ENCODE assay signal across 2 cellular contexts in the genomic region with DNA sequence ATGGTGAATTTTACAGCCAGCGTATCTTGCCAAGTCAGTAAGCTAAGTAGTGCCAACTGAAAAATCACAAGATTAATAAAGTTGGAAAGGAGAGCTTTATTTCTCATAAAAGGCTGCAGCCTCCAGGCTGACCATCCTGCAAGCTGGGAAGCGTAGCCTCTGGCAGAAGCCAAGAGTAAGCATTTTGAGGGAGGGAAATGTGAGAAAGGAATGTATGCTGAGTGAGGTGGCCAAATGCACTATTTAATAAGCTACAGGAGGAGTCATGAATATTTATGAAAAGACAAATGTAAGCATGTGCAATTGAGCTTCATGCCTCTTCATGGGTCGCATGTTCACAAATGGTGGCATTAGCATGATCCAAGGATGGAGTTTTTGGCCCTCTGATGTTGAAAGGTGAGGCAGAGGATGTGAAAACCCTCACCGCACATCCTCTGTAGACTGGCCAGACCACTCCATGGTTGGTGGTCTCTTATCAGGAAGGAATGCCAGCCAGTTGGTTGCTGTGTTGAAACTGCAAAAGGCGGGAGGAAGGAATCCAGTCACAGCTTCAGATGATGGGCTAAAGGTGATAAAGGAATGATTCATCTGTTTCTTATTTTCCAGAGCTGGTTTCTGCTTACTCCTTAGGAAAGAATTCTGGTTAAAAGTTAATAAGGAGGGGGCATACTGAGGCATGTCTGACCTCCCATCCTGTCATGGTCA.
TF ChIP-seq lines count a peak whose summit lies in the region.

No MANE protein-coding gene starts in this region.

TF ChIP-seq in SK-N-SH, 30 proteins besides CTCF, POLR2A, EP300 and RAD21 (continues in another document):
- TF ChIP-seq, protein P1, sequence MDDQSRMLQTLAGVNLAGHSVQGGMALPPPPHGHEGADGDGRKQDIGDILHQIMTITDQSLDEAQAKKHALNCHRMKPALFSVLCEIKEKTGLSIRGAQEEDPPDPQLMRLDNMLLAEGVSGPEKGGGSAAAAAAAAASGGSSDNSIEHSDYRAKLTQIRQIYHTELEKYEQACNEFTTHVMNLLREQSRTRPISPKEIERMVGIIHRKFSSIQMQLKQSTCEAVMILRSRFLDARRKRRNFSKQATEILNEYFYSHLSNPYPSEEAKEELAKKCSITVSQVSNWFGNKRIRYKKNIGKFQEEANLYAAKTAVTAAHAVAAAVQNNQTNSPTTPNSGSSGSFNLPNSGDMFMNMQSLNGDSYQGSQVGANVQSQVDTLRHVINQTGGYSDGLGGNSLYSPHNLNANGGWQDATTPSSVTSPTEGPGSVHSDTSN (IDR thresholded peaks at IDR 0.05) = peak; percentile 68
- no peak for TF ChIP-seq SIN3A (IDR thresholded peaks at IDR 0.05; ENCODE audit: borderline replicate concordance, low read depth, low read length)
- TF ChIP-seq, protein P2, sequence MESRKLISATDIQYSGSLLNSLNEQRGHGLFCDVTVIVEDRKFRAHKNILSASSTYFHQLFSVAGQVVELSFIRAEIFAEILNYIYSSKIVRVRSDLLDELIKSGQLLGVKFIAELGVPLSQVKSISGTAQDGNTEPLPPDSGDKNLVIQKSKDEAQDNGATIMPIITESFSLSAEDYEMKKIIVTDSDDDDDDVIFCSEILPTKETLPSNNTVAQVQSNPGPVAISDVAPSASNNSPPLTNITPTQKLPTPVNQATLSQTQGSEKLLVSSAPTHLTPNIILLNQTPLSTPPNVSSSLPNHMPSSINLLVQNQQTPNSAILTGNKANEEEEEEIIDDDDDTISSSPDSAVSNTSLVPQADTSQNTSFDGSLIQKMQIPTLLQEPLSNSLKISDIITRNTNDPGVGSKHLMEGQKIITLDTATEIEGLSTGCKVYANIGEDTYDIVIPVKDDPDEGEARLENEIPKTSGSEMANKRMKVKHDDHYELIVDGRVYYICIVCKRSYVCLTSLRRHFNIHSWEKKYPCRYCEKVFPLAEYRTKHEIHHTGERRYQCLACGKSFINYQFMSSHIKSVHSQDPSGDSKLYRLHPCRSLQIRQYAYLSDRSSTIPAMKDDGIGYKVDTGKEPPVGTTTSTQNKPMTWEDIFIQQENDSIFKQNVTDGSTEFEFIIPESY (IDR thresholded peaks at IDR 0.05; ENCODE audit: borderline replicate concordance, low read depth) = no peak
- no peak for TF ChIP-seq ELF1 (IDR thresholded peaks at IDR 0.05)
- no peak for TF ChIP-seq EZH2phosphoT487 (IDR thresholded peaks at IDR 0.05; ENCODE audit: borderline replicate concordance, low read depth)
- TF ChIP-seq MEF2A (IDR thresholded peaks at IDR 0.05; ENCODE audit: borderline replicate concordance, low read depth) = no peak
- TF ChIP-seq FOXM1 (IDR thresholded peaks at IDR 0.05; ENCODE audit: low read depth) = no peak
- TF ChIP-seq, protein P3, sequence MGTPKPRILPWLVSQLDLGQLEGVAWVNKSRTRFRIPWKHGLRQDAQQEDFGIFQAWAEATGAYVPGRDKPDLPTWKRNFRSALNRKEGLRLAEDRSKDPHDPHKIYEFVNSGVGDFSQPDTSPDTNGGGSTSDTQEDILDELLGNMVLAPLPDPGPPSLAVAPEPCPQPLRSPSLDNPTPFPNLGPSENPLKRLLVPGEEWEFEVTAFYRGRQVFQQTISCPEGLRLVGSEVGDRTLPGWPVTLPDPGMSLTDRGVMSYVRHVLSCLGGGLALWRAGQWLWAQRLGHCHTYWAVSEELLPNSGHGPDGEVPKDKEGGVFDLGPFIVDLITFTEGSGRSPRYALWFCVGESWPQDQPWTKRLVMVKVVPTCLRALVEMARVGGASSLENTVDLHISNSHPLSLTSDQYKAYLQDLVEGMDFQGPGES (IDR thresholded peaks at IDR 0.05; ENCODE audit: low read depth, low read length) = no peak
- TF ChIP-seq TEAD4 (IDR thresholded peaks at IDR 0.05; ENCODE audit: borderline replicate concordance, insufficient read depth) = 0 out of 2 replicates have a peak, but pooled peaks have one; percentile 24
- no peak for TF ChIP-seq YY1 (IDR thresholded peaks at IDR 0.05; ENCODE audit: low read depth)
- no peak for TF ChIP-seq NRF1 (IDR thresholded peaks at IDR 0.05; ENCODE audit: low read depth, low read length)
- TF ChIP-seq, protein P4, sequence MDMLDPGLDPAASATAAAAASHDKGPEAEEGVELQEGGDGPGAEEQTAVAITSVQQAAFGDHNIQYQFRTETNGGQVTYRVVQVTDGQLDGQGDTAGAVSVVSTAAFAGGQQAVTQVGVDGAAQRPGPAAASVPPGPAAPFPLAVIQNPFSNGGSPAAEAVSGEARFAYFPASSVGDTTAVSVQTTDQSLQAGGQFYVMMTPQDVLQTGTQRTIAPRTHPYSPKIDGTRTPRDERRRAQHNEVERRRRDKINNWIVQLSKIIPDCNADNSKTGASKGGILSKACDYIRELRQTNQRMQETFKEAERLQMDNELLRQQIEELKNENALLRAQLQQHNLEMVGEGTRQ (IDR thresholded peaks at IDR 0.05; ENCODE audit: borderline replicate concordance, low read depth, low read length) = no peak
- TF ChIP-seq, protein P5, sequence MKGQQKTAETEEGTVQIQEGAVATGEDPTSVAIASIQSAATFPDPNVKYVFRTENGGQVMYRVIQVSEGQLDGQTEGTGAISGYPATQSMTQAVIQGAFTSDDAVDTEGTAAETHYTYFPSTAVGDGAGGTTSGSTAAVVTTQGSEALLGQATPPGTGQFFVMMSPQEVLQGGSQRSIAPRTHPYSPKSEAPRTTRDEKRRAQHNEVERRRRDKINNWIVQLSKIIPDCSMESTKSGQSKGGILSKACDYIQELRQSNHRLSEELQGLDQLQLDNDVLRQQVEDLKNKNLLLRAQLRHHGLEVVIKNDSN (IDR thresholded peaks at IDR 0.05; ENCODE audit: borderline replicate concordance, low read depth) = no peak
- no peak for TF ChIP-seq FOXJ3 (CRISPR knock-in tag; IDR thresholded peaks at IDR 0.05)
- no peak for TF ChIP-seq RFX5 (IDR thresholded peaks at IDR 0.05; ENCODE audit: low read length)
- TF ChIP-seq, protein P6, sequence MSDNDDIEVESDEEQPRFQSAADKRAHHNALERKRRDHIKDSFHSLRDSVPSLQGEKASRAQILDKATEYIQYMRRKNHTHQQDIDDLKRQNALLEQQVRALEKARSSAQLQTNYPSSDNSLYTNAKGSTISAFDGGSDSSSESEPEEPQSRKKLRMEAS (IDR thresholded peaks at IDR 0.05; ENCODE audit: low read depth) = 0 out of 2 replicates have a peak, but pooled peaks have one; percentile 29
- TF ChIP-seq JUND (IDR thresholded peaks at IDR 0.05) = peak; percentile 77
- TF ChIP-seq TAF1 (IDR thresholded peaks at IDR 0.05; ENCODE audit: borderline replicate concordance, low read depth, low read length) = no peak
- no peak for TF ChIP-seq GABPA (IDR thresholded peaks at IDR 0.05; ENCODE audit: low read depth)
- no peak for TF ChIP-seq CHD2 (IDR thresholded peaks at IDR 0.05; ENCODE audit: low read length, partially characterized antibody)
- peak; percentile 73; the same call in 1 of the 2 replicates for TF ChIP-seq FOSL2 (IDR thresholded peaks at IDR 0.05; ENCODE audit: borderline replicate concordance, low read depth)
- no peak for TF ChIP-seq MXI1 (IDR thresholded peaks at IDR 0.05; ENCODE audit: low read depth, low read length)
- TF ChIP-seq RCOR1 (IDR thresholded peaks at IDR 0.05; ENCODE audit: low read length) = no peak
- TF ChIP-seq NFIC (IDR thresholded peaks at IDR 0.05; ENCODE audit: borderline replicate concordance) = peak; percentile 43; the same call in 1 of the 2 replicates
- no peak for TF ChIP-seq GATA2 (CRISPR knock-in tag; IDR thresholded peaks at IDR 0.05)
- TF ChIP-seq POLR2AphosphoS5 (IDR thresholded peaks at IDR 0.05; ENCODE audit: low read depth, low read length) = no peak
- peak; percentile 23; the same call in 1 of the 2 replicates for TF ChIP-seq RXRA (IDR thresholded peaks at IDR 0.05; ENCODE audit: borderline replicate concordance, low read depth)
- TF ChIP-seq SMC3 (IDR thresholded peaks at IDR 0.05; ENCODE audit: low read depth, low read length) = no peak

TF ChIP-seq in SK-N-SH treated with all-trans-retinoic acid at 6 μM for 48 hours, 23 proteins besides CTCF, POLR2A, EP300 and RAD21 (continued from another document):
- TF ChIP-seq, protein P7, sequence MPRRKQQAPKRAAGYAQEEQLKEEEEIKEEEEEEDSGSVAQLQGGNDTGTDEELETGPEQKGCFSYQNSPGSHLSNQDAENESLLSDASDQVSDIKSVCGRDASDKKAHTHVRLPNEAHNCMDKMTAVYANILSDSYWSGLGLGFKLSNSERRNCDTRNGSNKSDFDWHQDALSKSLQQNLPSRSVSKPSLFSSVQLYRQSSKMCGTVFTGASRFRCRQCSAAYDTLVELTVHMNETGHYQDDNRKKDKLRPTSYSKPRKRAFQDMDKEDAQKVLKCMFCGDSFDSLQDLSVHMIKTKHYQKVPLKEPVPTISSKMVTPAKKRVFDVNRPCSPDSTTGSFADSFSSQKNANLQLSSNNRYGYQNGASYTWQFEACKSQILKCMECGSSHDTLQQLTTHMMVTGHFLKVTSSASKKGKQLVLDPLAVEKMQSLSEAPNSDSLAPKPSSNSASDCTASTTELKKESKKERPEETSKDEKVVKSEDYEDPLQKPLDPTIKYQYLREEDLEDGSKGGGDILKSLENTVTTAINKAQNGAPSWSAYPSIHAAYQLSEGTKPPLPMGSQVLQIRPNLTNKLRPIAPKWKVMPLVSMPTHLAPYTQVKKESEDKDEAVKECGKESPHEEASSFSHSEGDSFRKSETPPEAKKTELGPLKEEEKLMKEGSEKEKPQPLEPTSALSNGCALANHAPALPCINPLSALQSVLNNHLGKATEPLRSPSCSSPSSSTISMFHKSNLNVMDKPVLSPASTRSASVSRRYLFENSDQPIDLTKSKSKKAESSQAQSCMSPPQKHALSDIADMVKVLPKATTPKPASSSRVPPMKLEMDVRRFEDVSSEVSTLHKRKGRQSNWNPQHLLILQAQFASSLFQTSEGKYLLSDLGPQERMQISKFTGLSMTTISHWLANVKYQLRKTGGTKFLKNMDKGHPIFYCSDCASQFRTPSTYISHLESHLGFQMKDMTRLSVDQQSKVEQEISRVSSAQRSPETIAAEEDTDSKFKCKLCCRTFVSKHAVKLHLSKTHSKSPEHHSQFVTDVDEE (CRISPR knock-in tag; IDR thresholded peaks at IDR 0.05) = no peak
- no peak for TF ChIP-seq ARNTL (CRISPR knock-in tag; IDR thresholded peaks at IDR 0.05; ENCODE audit: borderline replicate concordance, low read depth)
- no peak for TF ChIP-seq ZNF565 (CRISPR knock-in tag; conservative IDR thresholded peaks at IDR 0.05; ENCODE audit: low read depth)
- no peak for TF ChIP-seq PPARA (CRISPR knock-in tag; IDR thresholded peaks at IDR 0.05; ENCODE audit: borderline replicate concordance)
- no peak for TF ChIP-seq CSDC2 (CRISPR knock-in tag; IDR thresholded peaks at IDR 0.05)
- no peak for TF ChIP-seq ZFP30 (CRISPR knock-in tag; IDR thresholded peaks at IDR 0.05)
- TF ChIP-seq RARB (CRISPR knock-in tag; IDR thresholded peaks at IDR 0.05) = no peak
- TF ChIP-seq ZNF70 (CRISPR knock-in tag; IDR thresholded peaks at IDR 0.05) = no peak
- TF ChIP-seq, protein P8, sequence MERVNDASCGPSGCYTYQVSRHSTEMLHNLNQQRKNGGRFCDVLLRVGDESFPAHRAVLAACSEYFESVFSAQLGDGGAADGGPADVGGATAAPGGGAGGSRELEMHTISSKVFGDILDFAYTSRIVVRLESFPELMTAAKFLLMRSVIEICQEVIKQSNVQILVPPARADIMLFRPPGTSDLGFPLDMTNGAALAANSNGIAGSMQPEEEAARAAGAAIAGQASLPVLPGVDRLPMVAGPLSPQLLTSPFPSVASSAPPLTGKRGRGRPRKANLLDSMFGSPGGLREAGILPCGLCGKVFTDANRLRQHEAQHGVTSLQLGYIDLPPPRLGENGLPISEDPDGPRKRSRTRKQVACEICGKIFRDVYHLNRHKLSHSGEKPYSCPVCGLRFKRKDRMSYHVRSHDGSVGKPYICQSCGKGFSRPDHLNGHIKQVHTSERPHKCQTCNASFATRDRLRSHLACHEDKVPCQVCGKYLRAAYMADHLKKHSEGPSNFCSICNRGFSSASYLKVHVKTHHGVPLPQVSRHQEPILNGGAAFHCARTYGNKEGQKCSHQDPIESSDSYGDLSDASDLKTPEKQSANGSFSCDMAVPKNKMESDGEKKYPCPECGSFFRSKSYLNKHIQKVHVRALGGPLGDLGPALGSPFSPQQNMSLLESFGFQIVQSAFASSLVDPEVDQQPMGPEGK (CRISPR knock-in tag; IDR thresholded peaks at IDR 0.05; ENCODE audit: borderline replicate concordance) = no peak
- no peak for TF ChIP-seq TOX (CRISPR knock-in tag; IDR thresholded peaks at IDR 0.05; ENCODE audit: borderline replicate concordance)
